In genomic region chr6:54074109-54074508, GRCh38 we compare ENCODE assay signal across 15 cellular contexts. TPM values are rescaled to one million over a fixed set of nuclear protein-coding genes. Genes with fewer than 3 reads are reported as not detected.
A peak's percentile ranks its signal among the peaks of the same experiment; 100 is the strongest.
DNase-seq lines count a peak whose midpoint lies in the region; ATAC-seq and TF ChIP-seq lines count a peak whose summit lies in the region.
"Had no signal": no experiment of that assay in that cellular context is flagged by ENCODE, and none has a peak within 500 bp of the region (broad histone marks: within the 10 kb centered on the region; RNA-seq: fewer than 3 reads in every experiment).

No MANE protein-coding gene starts in this region.

- H4K8ac ChIP-seq in mesendoderm (ENCODE audit: low read depth, low read length), result no peak overlapping the region

- TF ChIP-seq POLR2A in heart left ventricle (IDR thresholded peaks at IDR 0.05), result no peak
- no peak for TF ChIP-seq POLR2A in erythroblast (IDR thresholded peaks at IDR 0.05; ENCODE audit: low read length)

- no peak overlapping the region for H2BK15ac ChIP-seq in mesendoderm (replicated peaks; ENCODE audit: low read depth)

- H3K9ac ChIP-seq in mesendoderm (ENCODE audit: low read length), result no peak overlapping the region
- H3K9ac ChIP-seq: BLaER1, GM23248 had no signal

- H3K9me3 ChIP-seq in left ventricle myocardium inferior (replicated peaks) (no peaks in the 10 kb centered on the region), heart left ventricle (no peaks in the 10 kb centered on the region), SJCRH30 (replicated peaks) (no peaks in the 10 kb centered on the region)
- H3K9me3 ChIP-seq: BLaER1, HAP-1 had no signal

- H3K79me1 ChIP-seq in mesendoderm (ENCODE audit: low read length), result no peaks in the 10 kb centered on the region

- no peak overlapping the region for H2AK5ac ChIP-seq in mesendoderm (ENCODE audit: low read length)

- H4K5ac ChIP-seq in mesendoderm (ENCODE audit: low read length), result no peak overlapping the region

- ATAC-seq in heart left ventricle (no peak), GM18511 (IDR thresholded peaks at IDR 0.05; ENCODE audit: unreplicated experiment) (no peak)

- no peak overlapping the region for H3K23ac ChIP-seq in mesendoderm (ENCODE audit: low read length)

- no peak overlapping the region for H2BK5ac ChIP-seq in mesendoderm (ENCODE audit: low read length)

- H3K79me2 ChIP-seq in mesendoderm (ENCODE audit: control insufficient read depth, insufficient read depth, low read length), result no peaks in the 10 kb centered on the region

- WGBS in heart left ventricle, 4 donors, result 56 to 64% (median 62%) methylated on average over 4 of the region's 4 CpGs
- no CpG with 5 or more reads among the region's 4 CpGs for WGBS in mesendoderm (ENCODE audit: extremely low coverage, insufficient coverage, low lambda C conversion rate)

- no peak overlapping the region for H3K4ac ChIP-seq in mesendoderm (ENCODE audit: low read depth, low read length)

- H3K18ac ChIP-seq in mesendoderm (ENCODE audit: low read length), result no peak overlapping the region

- H3K36me3 ChIP-seq in left ventricle myocardium inferior (no peaks in the 10 kb centered on the region), heart left ventricle (no peaks in the 10 kb centered on the region), SJCRH30 (no peaks in the 10 kb centered on the region), mesendoderm (ENCODE audit: control insufficient read depth, insufficient read depth, low read length) (no peaks in the 10 kb centered on the region)
- H3K36me3 ChIP-seq: BLaER1, HAP-1 had no signal

- intact Hi-C loops in left ventricle myocardium inferior (cut with micrococcal nuclease), result no loop called here
- intact Hi-C loops in heart left ventricle (cut with DNase I), result loop anchor here in 1 of 10 donors (10.0 kb wide), 1 partner anchor 49 kb away; no protein-coding TSS in a partner anchor

- no peak overlapping the region for H2BK120ac ChIP-seq in mesendoderm (ENCODE audit: low read depth, low read length)

- H3K4me3 ChIP-seq in left ventricle myocardium inferior (no peak overlapping the region), heart left ventricle (no peak overlapping the region), SJCRH30 (no peak overlapping the region), mesendoderm (ENCODE audit: low read length) (no peak overlapping the region)
- H3K4me3 ChIP-seq: BLaER1, GM23248, HAP-1 had no signal

- H3K4me1 ChIP-seq in left ventricle myocardium inferior (peaks cover 90% of the 10 kb centered on the region), heart left ventricle (peaks cover 0 to 80% (median 40%) of the 10 kb centered on the region in 12 donors), SJCRH30 (peaks cover 9% of the 10 kb centered on the region), mesendoderm (ENCODE audit: control insufficient read depth, low read depth, low read length) (peaks cover 4% of the 10 kb centered on the region)
- H3K4me1 ChIP-seq: BLaER1 had no signal

- TF ChIP-seq CTCF in left ventricle myocardium inferior (IDR thresholded peaks at IDR 0.05; ENCODE audit: borderline replicate concordance) (no peak), heart left ventricle (IDR thresholded peaks at IDR 0.05) (no peak)

- no peak overlapping the region for H3K4me2 ChIP-seq in mesendoderm (ENCODE audit: low read length)
- H3K4me2 ChIP-seq: BLaER1 had no signal

- no peaks in the 10 kb centered on the region for H3K27me3 ChIP-seq in left ventricle myocardium inferior (ENCODE audit: low read depth)
- H3K27me3 ChIP-seq in heart left ventricle, result no peaks in the 10 kb centered on the region
- no peaks in the 10 kb centered on the region for H3K27me3 ChIP-seq in SJCRH30
- no peaks in the 10 kb centered on the region for H3K27me3 ChIP-seq in mesendoderm (ENCODE audit: insufficient read depth, low read length, poor library complexity)
- H3K27me3 ChIP-seq: BLaER1 had no signal

- H3K27ac ChIP-seq in left ventricle myocardium inferior (replicated peaks) (peak overlapping the region; percentile 46), heart left ventricle (peak overlapping the region in 5 of 12 donors; percentile 9 to 31 (median 17)), SJCRH30 (0 out of 2 replicates have a peak overlapping the region, but pooled peaks have one; percentile 1), mesendoderm (ENCODE audit: low read depth, low read length) (no peak overlapping the region)
- H3K27ac ChIP-seq: 22Rv1, BLaER1, GM23248 had no signal

- DNase-seq in left ventricle myocardium inferior (no peak), heart left ventricle (no peak), SJCRH30 (no peak), mesendoderm (peak; percentile 69), superior temporal gyrus (ENCODE audit: extremely low spot score) (peak; percentile 17), erythroblast (lab: John Stamatoyannopoulos, UW) (no peak)
- no peak for DNase-seq in activated CD4-positive, alpha-beta T cell treated with anti-CD3 and anti-CD28 coated beads, Interleukin-2, amount 50 U/mL, for 48 hours
- DNase-seq: DMS 273 treated with DMSO at 0.1 percent for 48 hours, GM23248 had no signal

- no peak overlapping the region for H3K56ac ChIP-seq in mesendoderm (ENCODE audit: low read length)

RNA-seq across cellular contexts. Expression of gene MLIP, which starts 37.1 kb away (rescaled TPM):
- total RNA-seq in left ventricle myocardium inferior, result 397 TPM
- 100 to 1,000 TPM; 325 to 522 (median 368) TPM for total RNA-seq in heart left ventricle
- polyA plus RNA-seq in heart left ventricle, result 100 to 1,000 TPM; 130 to 210 TPM
- total RNA-seq in SJCRH30 (2014; rRNA removed; shearing (Covaris generic)), result 2.8 TPM in 2 replicates
- polyA plus RNA-seq in mesendoderm (2013, experiment 1 of 2), result 0.34 TPM
- polyA plus RNA-seq in mesendoderm (2013, experiment 2 of 2), result 0.15 TPM
- total RNA-seq: Daoy, GM23248, HT1080 had no signal
- polyA plus RNA-seq: GM23248 had no signal

Comparison
In these comparisons a context has a peak if more than half of its experiments do, and no peak if none do; other contexts are left out.
1. DNase-seq: peak in mesendoderm (single experiment) and superior temporal gyrus (single experiment); none in left ventricle myocardium inferior (single experiment), heart left ventricle (0 of 5), SJCRH30 (0 of 2), activated CD4-positive, alpha-beta T cell treated with anti-CD3 and anti-CD28 coated beads, Interleukin-2, amount 50 U/mL, for 48 hours (0 of 2) and erythroblast (0 of 2).
2. RNA of gene MLIP, which starts 37.1 kb away (total RNA-seq): 397 TPM in left ventricle myocardium inferior (single experiment) and 325 to 522 TPM in heart left ventricle; 2.8 TPM in SJCRH30; every median in the first group is over 10 times any median in the second.